In the genomic region with DNA sequence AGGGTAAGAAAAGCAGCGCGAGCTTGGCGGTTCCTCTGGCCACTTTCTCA, we compare ENCODE assay signal across 21 cellular contexts. TPM values are rescaled to one million over a fixed set of nuclear protein-coding genes. Genes with fewer than 3 reads are reported as not detected.
A peak's percentile ranks its signal among the peaks of the same experiment; 100 is the strongest.
DNase-seq lines count a peak whose midpoint lies in the region; ATAC-seq and TF ChIP-seq lines count a peak whose summit lies in the region.
"Had no signal": no experiment of that assay in that cellular context is flagged by ENCODE, and none has a peak within 500 bp of the region (broad histone marks: within the 10 kb centered on the region; RNA-seq: fewer than 3 reads in every experiment).

TSS of gene DMRTC2 (plus strand) at position 42 of the 50 bp plus-strand sequence. CDS start 2,387 bp downstream, outside the sequence.

- DNase-seq in T-helper 2 cell treated with Interferon-gamma antibody and Interleukin-4, amounts not matched to agents 5 μg/mL and 100 μg/mL, for 36 hours (ENCODE audit: low spot score): no peak
- no peak for DNase-seq in T-helper 2 cell
- DNase-seq in T-helper 17 cell: no peak
- no peak for DNase-seq in glutamatergic neuron
- DNase-seq in inferior parietal cortex (ENCODE audit: extremely low spot score): no peak
- DNase-seq in activated T-cell treated with anti-CD3 and anti-CD28 coated beads, Interleukin-2, amount 50 U/mL, for 48 hours: no peak
- no peak for DNase-seq in HFFc6
- DNase-seq: 8988T; ACHN; AML-193; BE2C; Calu3; CD4-positive, alpha-beta memory T cell; COR-L47; DMS79 treated with DMSO at 0.1 percent for 48 hours; GF-D8 had no signal

- H3K9me3 ChIP-seq in T-helper 17 cell (ENCODE audit: control insufficient read depth, low read length, poor library complexity, severe bottlenecking): no peaks in the 10 kb centered on the region
- H3K9me3 ChIP-seq: A549, BE2C had no signal

- TF ChIP-seq CTCF in glutamatergic neuron (IDR thresholded peaks at IDR 0.05; ENCODE audit: partially characterized antibody, unreplicated experiment) (no peak), HFFc6 (IDR thresholded peaks at IDR 0.05) (no peak)

- H3K9me3 Mint-ChIP-seq in T-helper 2 cell treated with Interferon-gamma antibody and Interleukin-4, amounts not matched to agents 5 μg/mL and 100 μg/mL, for 36 hours: no peaks in the 10 kb centered on the region
- H3K9me3 Mint-ChIP-seq in glutamatergic neuron (ENCODE audit: unreplicated experiment): peaks cover 3% of the 10 kb centered on the region
- peaks cover 5% of the 10 kb centered on the region for H3K9me3 Mint-ChIP-seq in HFFc6

- H3K27ac Mint-ChIP-seq in T-helper 2 cell treated with Interferon-gamma antibody and Interleukin-4, amounts not matched to agents 5 μg/mL and 100 μg/mL, for 36 hours: peak within 1 kb of the TSS; percentile 11
- peak within 1 kb of the TSS; percentile 35 for H3K27ac Mint-ChIP-seq in T-helper 17 cell
- H3K27ac Mint-ChIP-seq in glutamatergic neuron (ENCODE audit: unreplicated experiment): peak within 1 kb of the TSS; percentile 45
- no peak within 1 kb of the TSS for H3K27ac Mint-ChIP-seq in HFFc6
- H3K27ac Mint-ChIP-seq: H9 had no signal

- H3K27me3 Mint-ChIP-seq in T-helper 2 cell treated with Interferon-gamma antibody and Interleukin-4, amounts not matched to agents 5 μg/mL and 100 μg/mL, for 36 hours (ENCODE audit: low read depth): peaks cover 9% of the 10 kb centered on the region
- peaks cover 9% of the 10 kb centered on the region for H3K27me3 Mint-ChIP-seq in T-helper 17 cell
- peaks cover 6% of the 10 kb centered on the region for H3K27me3 Mint-ChIP-seq in glutamatergic neuron (ENCODE audit: unreplicated experiment)
- H3K27me3 Mint-ChIP-seq in HFFc6 (ENCODE audit: insufficient read depth): peaks cover 30% of the 10 kb centered on the region

- no peaks in the 10 kb centered on the region for H3K4me1 Mint-ChIP-seq in T-helper 2 cell treated with Interferon-gamma antibody and Interleukin-4, amounts not matched to agents 5 μg/mL and 100 μg/mL, for 36 hours (ENCODE audit: low read depth)
- H3K4me1 Mint-ChIP-seq in T-helper 17 cell: no peaks in the 10 kb centered on the region
- H3K4me1 Mint-ChIP-seq in glutamatergic neuron (ENCODE audit: low read depth, unreplicated experiment): no peaks in the 10 kb centered on the region
- H3K4me1 Mint-ChIP-seq in HFFc6 (ENCODE audit: low read depth): no peaks in the 10 kb centered on the region
- H3K4me1 Mint-ChIP-seq: CD4-positive, alpha-beta memory T cell; H9 had no signal

- no peak for ATAC-seq in T-helper 17 cell

- H3K4me3 Mint-ChIP-seq in T-helper 2 cell treated with Interferon-gamma antibody and Interleukin-4, amounts not matched to agents 5 μg/mL and 100 μg/mL, for 36 hours: no peak within 1 kb of the TSS
- no peak within 1 kb of the TSS for H3K4me3 Mint-ChIP-seq in T-helper 17 cell
- no peak within 1 kb of the TSS for H3K4me3 Mint-ChIP-seq in glutamatergic neuron (ENCODE audit: unreplicated experiment)
- no peak within 1 kb of the TSS for H3K4me3 Mint-ChIP-seq in HFFc6
- H3K4me3 Mint-ChIP-seq: CD4-positive, alpha-beta memory T cell; H9 had no signal

- no peaks in the 10 kb centered on the region for H3K36me3 Mint-ChIP-seq in T-helper 2 cell treated with Interferon-gamma antibody and Interleukin-4, amounts not matched to agents 5 μg/mL and 100 μg/mL, for 36 hours (ENCODE audit: low read depth)
- H3K36me3 Mint-ChIP-seq in T-helper 17 cell (ENCODE audit: low read depth) (peaks cover 6% of the 10 kb centered on the region), glutamatergic neuron (ENCODE audit: unreplicated experiment) (peaks cover 8% of the 10 kb centered on the region), HFFc6 (ENCODE audit: low read depth) (no peaks in the 10 kb centered on the region)
- H3K36me3 Mint-ChIP-seq: CD4-positive, alpha-beta memory T cell had no signal

RNA-seq across cellular contexts. Expression of gene DMRTC2, which starts in this region (rescaled TPM):
- total RNA-seq in T-helper 17 cell (not detected), glutamatergic neuron (ENCODE audit: unreplicated experiment) (not detected)
- total RNA-seq in HFFc6 (2021; fragmentation: NEBNext Ultra II Directional; extraction: Animal tissue kit (Norgen Biotek cat#: 25700)): not detected
- total RNA-seq: Calu3; CD4-positive, alpha-beta memory T cell; Daoy; G401; H4; H9 had no signal
